In genomic region chr2:74959106-74959751, GRCh38 we compare ENCODE assay signal across 8 cellular contexts. TPM values are rescaled to one million over a fixed set of nuclear protein-coding genes. Genes with fewer than 3 reads are reported as not detected.
DNase-seq lines count a peak whose midpoint lies in the region; ATAC-seq and TF ChIP-seq lines count a peak whose summit lies in the region.

No MANE protein-coding gene starts in this region.

- H3K4me3 ChIP-seq in DND-41 (ENCODE audit: low read depth in 1 of 2, low read length in 2 of 2): peak overlapping the region; percentile 23 to 64
- H3K4me3 ChIP-seq in PC-9: peak overlapping the region; percentile 91
- peak overlapping the region; percentile 76 for H3K4me3 ChIP-seq in effector memory CD4-positive, alpha-beta T cell (ENCODE audit: insufficient read depth, low read depth, low read length, poor library complexity, severe bottlenecking)
- peak overlapping the region; percentile 83 for H3K4me3 ChIP-seq in osteoblast (ENCODE audit: insufficient read depth, low read length)

- TF ChIP-seq CTCF in DND-41 (IDR thresholded peaks at IDR 0.05; ENCODE audit: borderline replicate concordance, extremely low read depth, low read length, poor library complexity, severe bottlenecking): no peak
- TF ChIP-seq CTCF in PC-9 (conservative IDR thresholded peaks at IDR 0.05): no peak
- no peak for TF ChIP-seq CTCF in osteoblast (IDR thresholded peaks at IDR 0.05; ENCODE audit: extremely low read depth, low read depth, low read length)

- H3K27me3 ChIP-seq in DND-41 (ENCODE audit: insufficient read depth, low read length, poor library complexity) (no peaks in the 10 kb centered on the region), PC-9 (ENCODE audit: insufficient read depth, low read depth) (no peaks in the 10 kb centered on the region), osteoblast (ENCODE audit: insufficient read depth, low read length) (no peaks in the 10 kb centered on the region)
- H3K27me3 ChIP-seq in effector memory CD4-positive, alpha-beta T cell (replicated peaks; ENCODE audit: control insufficient read depth, insufficient read depth, low read length, poor library complexity, severe bottlenecking): no peaks in the 10 kb centered on the region

- H3K79me2 ChIP-seq in DND-41 (ENCODE audit: insufficient read depth, low read length) (no peaks in the 10 kb centered on the region), PC-9 (ENCODE audit: low read depth) (peaks cover 6% of the 10 kb centered on the region; the same call in 1 of the 2 replicates), osteoblast (ENCODE audit: insufficient read depth, low read length) (no peaks in the 10 kb centered on the region)

- 0 out of 2 replicates have a peak, but pooled peaks cover 4% of the 10 kb centered on the region for H3K9me2 ChIP-seq in PC-9 (ENCODE audit: insufficient read depth)

- no peak for ATAC-seq in DND-41 (ENCODE audit: insufficient read depth, low read depth)
- ATAC-seq in HG03025 (IDR thresholded peaks at IDR 0.05; ENCODE audit: low FRiP score, unreplicated experiment): no peak
- ATAC-seq in GM21576 (IDR thresholded peaks at IDR 0.05; ENCODE audit: unreplicated experiment): no peak
- ATAC-seq in HG02571 (IDR thresholded peaks at IDR 0.05; ENCODE audit: unreplicated experiment): no peak

- peaks cover 18% of the 10 kb centered on the region for H3K36me3 ChIP-seq in DND-41 (ENCODE audit: insufficient read depth, low read length)
- H3K36me3 ChIP-seq in PC-9 (ENCODE audit: low read depth): peaks cover 19% of the 10 kb centered on the region; the same call in 1 of the 2 replicates
- peaks cover 4% of the 10 kb centered on the region for H3K36me3 ChIP-seq in effector memory CD4-positive, alpha-beta T cell (ENCODE audit: control insufficient read depth, insufficient read depth, low read length)
- no peaks in the 10 kb centered on the region for H3K36me3 ChIP-seq in osteoblast (ENCODE audit: insufficient read depth, low read length)

- TSS peak; percentile 59 for BruUV-seq in PC-9 (replicated peaks; lab: Mats Ljungman, UMichigan)

- POLR2A ChIA-PET in PC-9 (lab: Charles Lee; ENCODE audit: unreplicated experiment): no interaction called here

- CTCF ChIA-PET in PC-9 (lab: Charles Lee): no interaction called here

- intact Hi-C loops in PC-9 (cut with micrococcal nuclease; ENCODE audit: unreplicated experiment): no loop called here

- H2AFZ ChIP-seq in DND-41 (ENCODE audit: low read depth, low read length): peak overlapping the region; percentile 94
- peak overlapping the region; percentile 97 for H2AFZ ChIP-seq in PC-9
- H2AFZ ChIP-seq in osteoblast (ENCODE audit: low read length): peak overlapping the region; percentile 94

- DNase-seq in DND-41: peak; percentile 8
- no peak for DNase-seq in PC-9
- DNase-seq in effector memory CD4-positive, alpha-beta T cell: peak in 2 of 3 donors; percentile 4 to 5
- DNase-seq in osteoblast (ENCODE audit: insufficient read length, low spot score, missing footprints): no peak
- DNase-seq in NCI-H2227 (lab: John Stamatoyannopoulos, UW; ENCODE audit: unreplicated experiment): no peak

- H3K27ac ChIP-seq in DND-41 (ENCODE audit: low read length): peak overlapping the region; percentile 96
- H3K27ac ChIP-seq in PC-9: no peak overlapping the region
- H3K27ac ChIP-seq in effector memory CD4-positive, alpha-beta T cell (ENCODE audit: insufficient read depth, low read length, poor library complexity, severe bottlenecking): peak overlapping the region; percentile 82
- no peak overlapping the region for H3K27ac ChIP-seq in osteoblast (ENCODE audit: low read depth, low read length)

- peaks cover 7% of the 10 kb centered on the region for H3K9me3 ChIP-seq in DND-41 (ENCODE audit: insufficient read depth, low read length, severe bottlenecking)
- H3K9me3 ChIP-seq in PC-9 (ENCODE audit: insufficient read depth, low read depth): no peaks in the 10 kb centered on the region; the same call in 1 of the 2 replicates
- no peaks in the 10 kb centered on the region for H3K9me3 ChIP-seq in effector memory CD4-positive, alpha-beta T cell (ENCODE audit: control insufficient read depth, low read length)
- no peaks in the 10 kb centered on the region for H3K9me3 ChIP-seq in osteoblast (ENCODE audit: low read depth, low read length)

- peaks cover 25% of the 10 kb centered on the region for H3K4me1 ChIP-seq in DND-41 (ENCODE audit: insufficient read depth, low read length)
- H3K4me1 ChIP-seq in PC-9 (replicated peaks; ENCODE audit: insufficient read depth): peaks cover 10% of the 10 kb centered on the region; the same call in 1 of the 2 replicates
- peaks cover 10% of the 10 kb centered on the region for H3K4me1 ChIP-seq in effector memory CD4-positive, alpha-beta T cell (ENCODE audit: control insufficient read depth, insufficient read depth, low read length, poor library complexity, severe bottlenecking)
- peaks cover 9% of the 10 kb centered on the region for H3K4me1 ChIP-seq in osteoblast (ENCODE audit: insufficient read depth, low read length)

- H4K20me1 ChIP-seq in DND-41 (ENCODE audit: insufficient read depth, low read length): no peaks in the 10 kb centered on the region
- no peaks in the 10 kb centered on the region for H4K20me1 ChIP-seq in PC-9 (ENCODE audit: insufficient read depth)
- no peaks in the 10 kb centered on the region for H4K20me1 ChIP-seq in osteoblast (ENCODE audit: insufficient read depth, low read length)

- peak overlapping the region; percentile 70 for H3K9ac ChIP-seq in DND-41 (ENCODE audit: low read depth, low read length)

- H3K4me2 ChIP-seq in DND-41 (ENCODE audit: insufficient read depth, low read length) (peak overlapping the region; percentile 78), PC-9 (peak overlapping the region; percentile 93), osteoblast (ENCODE audit: insufficient read depth, low read length) (peak overlapping the region; percentile 80)

- H3F3A ChIP-seq in PC-9 (ENCODE audit: insufficient read depth, low read depth): peaks cover 4% of the 10 kb centered on the region; the same call in 1 of the 2 replicates

RNA-seq across cellular contexts. Expression of gene POLE4, which starts 0.8 kb away (rescaled TPM):
- total RNA-seq in PC-9 (2021) (53.8 and 74.4 TPM in 2 replicates), osteoblast (18.9 and 23.5 TPM in 2 replicates)

Comparison
In these comparisons a context has a peak if more than half of its experiments do, and no peak if none do; other contexts are left out.
1. DNase-seq: peak in DND-41 (single experiment) and effector memory CD4-positive, alpha-beta T cell (2 of 3); none in PC-9 (0 of 2), osteoblast (single experiment) and NCI-H2227 (single experiment).
2. H3K27ac ChIP-seq: peak in DND-41 (single experiment) and effector memory CD4-positive, alpha-beta T cell (single experiment); none in PC-9 (single experiment) and osteoblast (single experiment).
3. Peak in every context shown above with its lines, with median percentiles within 50 percentile points of each other: H2AFZ ChIP-seq, H3K4me2 ChIP-seq and H3K4me3 ChIP-seq.